Comparison of ENCODE assay signal across 17 cellular contexts in genomic region chr20:1499528-1500420, GRCh38. TPM values are rescaled to one million over a fixed set of nuclear protein-coding genes. Genes with fewer than 3 reads are reported as not detected.
DNase-seq lines count a peak whose midpoint lies in the region; TF ChIP-seq lines count a peak whose summit lies in the region.
"Had no signal": no experiment of that assay in that cellular context is flagged by ENCODE, and none has a peak within 500 bp of the region (broad histone marks: within the 10 kb centered on the region; RNA-seq: fewer than 3 reads in every experiment).

No MANE protein-coding gene starts in this region.

- peak overlapping the region; percentile 77 for H3K14ac ChIP-seq in trophoblast cell (ENCODE audit: low read length)

- H3K27me3 ChIP-seq in MM.1S (replicated peaks; ENCODE audit: insufficient read depth, low read length): no peaks in the 10 kb centered on the region
- H3K27me3 ChIP-seq in mammary epithelial cell (ENCODE audit: insufficient read depth, low read length): no peaks in the 10 kb centered on the region
- peaks cover 2% of the 10 kb centered on the region for H3K27me3 ChIP-seq in trophoblast cell (ENCODE audit: insufficient read depth, low read length)
- no peaks in the 10 kb centered on the region for H3K27me3 ChIP-seq in testis
- H3K27me3 ChIP-seq: tibial nerve had no signal

- peak overlapping the region; percentile 38 for H3K4me2 ChIP-seq in MM.1S (ENCODE audit: low read depth, low read length)
- H3K4me2 ChIP-seq in mammary epithelial cell (ENCODE audit: insufficient read depth, low read depth, low read length): peak overlapping the region; percentile 63
- no peak overlapping the region for H3K4me2 ChIP-seq in trophoblast cell (ENCODE audit: low read length)

- H3K4ac ChIP-seq in trophoblast cell (ENCODE audit: low read depth, low read length): peak overlapping the region; percentile 37

- peaks cover 11% of the 10 kb centered on the region for H3K79me1 ChIP-seq in trophoblast cell (ENCODE audit: low read length)

- TF ChIP-seq POLR2A in testis (IDR thresholded peaks at IDR 0.05): no peak

- H3K18ac ChIP-seq in trophoblast cell (ENCODE audit: low read length): peak overlapping the region; percentile 47

- peak overlapping the region; percentile 60 for H2AK5ac ChIP-seq in trophoblast cell (ENCODE audit: low read length)

- H3K4me1 ChIP-seq in MM.1S (ENCODE audit: low read length) (peaks cover 41% of the 10 kb centered on the region), mammary epithelial cell (ENCODE audit: insufficient read depth, low read length) (peaks cover 36% of the 10 kb centered on the region), trophoblast cell (ENCODE audit: control insufficient read depth in 1 of 2, insufficient read depth in 2 of 2, low read length in 2 of 2) (peaks cover 9% of the 10 kb centered on the region in 2 experiments), testis (no peaks in the 10 kb centered on the region)
- H3K4me1 ChIP-seq: tibial nerve had no signal

- dilution Hi-C loops in mammary epithelial cell (cut with HindIII; ENCODE audit: low sequenced_read_pairs): no loop called here

- H3K4me3 ChIP-seq in MM.1S (ENCODE audit: low read length): no peak overlapping the region; the same call in 1 of the 2 replicates
- H3K4me3 ChIP-seq in mammary epithelial cell (replicated peaks in 1 of 3; ENCODE audit: insufficient read depth in 1 of 3, low read depth in 2 of 3, low read length in 3 of 3): no peak overlapping the region
- no peak overlapping the region for H3K4me3 ChIP-seq in trophoblast cell (ENCODE audit: low read depth, low read length)
- H3K4me3 ChIP-seq in testis: no peak overlapping the region
- H3K4me3 ChIP-seq: tibial nerve had no signal

- H2BK120ac ChIP-seq in trophoblast cell (ENCODE audit: insufficient read depth, low read length, poor library complexity): peak overlapping the region; percentile 96

- TF ChIP-seq CTCF in MM.1S (IDR thresholded peaks at IDR 0.05; ENCODE audit: low read length): no peak
- TF ChIP-seq CTCF in mammary epithelial cell (conservative IDR thresholded peaks at IDR 0.05 in 1 of 2, IDR thresholded peaks at IDR 0.05 in 1 of 2; ENCODE audit: extremely low read depth in 1 of 2, insufficient read depth in 1 of 2, low read depth in 1 of 2, low read length in 2 of 2): no peak
- TF ChIP-seq CTCF in testis (IDR thresholded peaks at IDR 0.05): no peak

- H4K12ac ChIP-seq in trophoblast cell (ENCODE audit: low read depth, low read length): no peak overlapping the region

- H2BK12ac ChIP-seq in trophoblast cell (ENCODE audit: low read length): peak overlapping the region; percentile 74

- peaks cover 17% of the 10 kb centered on the region for H3F3A ChIP-seq in MM.1S (ENCODE audit: insufficient read depth, low read length)

- peak overlapping the region; percentile 46 for H2AFZ ChIP-seq in MM.1S (ENCODE audit: low read length)
- H2AFZ ChIP-seq in mammary epithelial cell (ENCODE audit: low read depth, low read length): peak overlapping the region; percentile 66
- peak overlapping the region; percentile 23 for H2AFZ ChIP-seq in trophoblast cell (ENCODE audit: insufficient read depth, low read length, poor library complexity)

- peak overlapping the region; percentile 93 for H2BK5ac ChIP-seq in trophoblast cell (ENCODE audit: low read depth, low read length, poor library complexity)

- BruUV-seq in mammary epithelial cell (replicated peaks; lab: Mats Ljungman, UMichigan): TSS peak; percentile 84

- DNase-seq in MM.1S (peak; percentile 33), mammary epithelial cell (peak; percentile 89), trophoblast cell (peak; percentile 47 to 76), AG20443 (ENCODE audit: low spot score) (no peak), testis (no peak)
- no peak for DNase-seq in stimulated activated naive CD4-positive, alpha-beta T cell treated with Interleukin-2 at 50 U/mL for 16 hours (lab: John Stamatoyannopoulos, UW)
- DNase-seq: activated CD4-positive, alpha-beta memory T cell treated with anti-CD3 and anti-CD28 coated beads for 36 hours; activated naive CD8-positive, alpha-beta T cell treated with anti-CD3 and anti-CD28 coated beads, Interleukin-2, amount 50 U/mL, for 24 hours; activated T-cell treated with anti-CD3 and anti-CD28 coated beads, Interleukin-2, amount 50 U/mL, for 72 hours; caudate nucleus; effector CD8-positive, alpha-beta T cell; KBM-7; NCI-H1105; NCI-H774; SW 1271 had no signal

- CTCF ChIA-PET in mammary epithelial cell (lab: Charles Lee; ENCODE audit: low non-redundant PET): interaction anchor here (0.7 kb wide), 1 partner anchor 24 kb away, joined by 3 read pairs; no protein-coding TSS in a partner anchor

- no peak overlapping the region for H3K23ac ChIP-seq in trophoblast cell (ENCODE audit: low read length)

- intact Hi-C loops in mammary epithelial cell (cut with micrococcal nuclease): loop anchor here (1.0 to 5.0 kb wide), 2 partner anchors 9 to 107 kb away; partner anchors contain the start of gene FKBP1A
- intact Hi-C loops in testis (cut with DNase I; ENCODE audit: low total_unique reads): no loop called here

- H4K20me1 ChIP-seq in MM.1S (ENCODE audit: insufficient read depth, low read length) (no peaks in the 10 kb centered on the region), mammary epithelial cell (ENCODE audit: insufficient read depth, low read length) (no peaks in the 10 kb centered on the region)

- 4% methylated on average over 8 of the region's 8 CpGs for WGBS in mammary epithelial cell (ENCODE audit: low coverage, missing lambda C conversion rate)
- WGBS in trophoblast cell (ENCODE audit: extremely low coverage, insufficient coverage, insufficient read length): no CpG with 5 or more reads among the region's 8 CpGs
- WGBS in testis, 2 donors: 91 to 95% methylated on average over 8 of the region's 8 CpGs

- in situ Hi-C loops in mammary epithelial cell (cut with MboI; ENCODE audit: low sequenced_read_pairs in 2 of 2): loop anchor here (10.0 to 25.0 kb wide), 2 partner anchors 263 to 275 kb away; no protein-coding TSS in a partner anchor

- H3K27ac ChIP-seq in MM.1S (ENCODE audit: low read length) (peak overlapping the region; percentile 74), mammary epithelial cell (ENCODE audit: insufficient read depth, low read depth, low read length) (peak overlapping the region; percentile 98), trophoblast cell (ENCODE audit: low read depth, low read length) (no peak overlapping the region), testis (no peak overlapping the region)
- H3K27ac ChIP-seq: tibial nerve had no signal

- H4K8ac ChIP-seq in trophoblast cell (ENCODE audit: low read depth, low read length): peak overlapping the region; percentile 46

- no peaks in the 10 kb centered on the region for H3K9me2 ChIP-seq in MM.1S (replicated peaks; ENCODE audit: insufficient read depth, low read length)

- H3K36me3 ChIP-seq in MM.1S (replicated peaks; ENCODE audit: insufficient read depth, low read length): no peaks in the 10 kb centered on the region
- no peaks in the 10 kb centered on the region for H3K36me3 ChIP-seq in mammary epithelial cell (ENCODE audit: insufficient read depth, low read length)
- H3K36me3 ChIP-seq in trophoblast cell (ENCODE audit: control insufficient read depth in 1 of 2, insufficient read depth in 2 of 2, low read length in 2 of 2): no peaks in the 10 kb centered on the region
- no peaks in the 10 kb centered on the region for H3K36me3 ChIP-seq in testis (ENCODE audit: low read depth, missing control alignments)
- H3K36me3 ChIP-seq: tibial nerve had no signal

- no peak overlapping the region for H3K9ac ChIP-seq in MM.1S (ENCODE audit: low read length)
- peak overlapping the region; percentile 63 for H3K9ac ChIP-seq in mammary epithelial cell (ENCODE audit: insufficient read depth, low read length)
- H3K9ac ChIP-seq in trophoblast cell (ENCODE audit: low read length): no peak overlapping the region

- H3K79me2 ChIP-seq in MM.1S (ENCODE audit: low read length): no peaks in the 10 kb centered on the region
- no peaks in the 10 kb centered on the region for H3K79me2 ChIP-seq in mammary epithelial cell (ENCODE audit: insufficient read depth, low read length)
- no peaks in the 10 kb centered on the region for H3K79me2 ChIP-seq in trophoblast cell (ENCODE audit: control insufficient read depth, insufficient read depth, low read length, poor library complexity)

- H3K9me3 ChIP-seq in MM.1S (replicated peaks; ENCODE audit: insufficient read depth, low read length) (no peaks in the 10 kb centered on the region), mammary epithelial cell (replicated peaks; ENCODE audit: insufficient read depth, low read length) (peaks cover 2% of the 10 kb centered on the region), trophoblast cell (ENCODE audit: insufficient read depth, low read depth, low read length) (no peaks in the 10 kb centered on the region), testis (no peaks in the 10 kb centered on the region)

- peak overlapping the region; percentile 77 for H4K91ac ChIP-seq in trophoblast cell (ENCODE audit: low read depth, low read length)

RNA-seq across cellular contexts. Expression of gene SIRPB2, which starts 8.6 kb away (rescaled TPM):
- total RNA-seq in mammary epithelial cell: 1 to 10 TPM in 1 of 2 donors, under 1 TPM in 1; 0.33 to 5.5 TPM
- polyA plus RNA-seq in mammary epithelial cell: 2.4 TPM
- polyA minus RNA-seq in mammary epithelial cell: 18.5 TPM
- 0.83 and 1.1 TPM in 2 replicates for polyA plus RNA-seq in trophoblast cell (2013)
- total RNA-seq in testis: 1 to 10 TPM in 1 of 2 donors, under 1 TPM in 1; 0.63 to 3.3 TPM
- polyA plus RNA-seq in testis (ENCODE audit: insufficient read depth, low read depth, low replicate concordance): 1.5 TPM
- total RNA-seq: activated CD4-positive, alpha-beta memory T cell treated with anti-CD3 and anti-CD28 coated beads for 36 hours; activated T-cell treated with anti-CD3 and anti-CD28 coated beads, Interleukin-2, amount 50 U/mL, for 72 hours; G401 had no signal

RNA-seq across cellular contexts. Expression of gene NSFL1C, which starts 33.1 kb away (rescaled TPM):
- total RNA-seq in mammary epithelial cell (100 to 1,000 TPM in 1 of 2 donors, 10 to 100 TPM in 1; 46.3 to 105 TPM), testis (10 to 100 TPM; 61.8 to 63.9 TPM)
- polyA plus RNA-seq in mammary epithelial cell (29.6 TPM), testis (ENCODE audit: insufficient read depth, low read depth, low replicate concordance) (107 TPM)
- polyA minus RNA-seq in mammary epithelial cell: 73.3 TPM
- 60.7 and 62.9 TPM in 2 replicates for polyA plus RNA-seq in trophoblast cell (2013)

RNA-seq across cellular contexts. Expression of gene SIRPD, which starts 57.7 kb away (rescaled TPM):
- total RNA-seq in mammary epithelial cell (not detected), testis (10 to 100 TPM; 19.1 to 46.7 TPM)
- polyA plus RNA-seq in mammary epithelial cell (not detected), testis (ENCODE audit: insufficient read depth, low read depth, low replicate concordance) (91.3 TPM)
- polyA minus RNA-seq in mammary epithelial cell: not detected
- not detected in 2 replicates for polyA plus RNA-seq in trophoblast cell (2013)
- total RNA-seq: activated CD4-positive, alpha-beta memory T cell treated with anti-CD3 and anti-CD28 coated beads for 36 hours; activated T-cell treated with anti-CD3 and anti-CD28 coated beads, Interleukin-2, amount 50 U/mL, for 72 hours; G401; tibial nerve had no signal

Comparison
In these comparisons a context has a peak if more than half of its experiments do, and no peak if none do; other contexts are left out.
1. DNase-seq: peak in MM.1S (single experiment), mammary epithelial cell (single experiment) and trophoblast cell (2 of 2); none in AG20443 (single experiment), testis (single experiment) and stimulated activated naive CD4-positive, alpha-beta T cell treated with Interleukin-2 at 50 U/mL for 16 hours (single experiment).
2. H3K27ac ChIP-seq: peak in MM.1S (single experiment) and mammary epithelial cell (single experiment); none in trophoblast cell (single experiment) and testis (0 of 2).
3. RNA of gene SIRPD, which starts 57.7 kb away (total RNA-seq): 19.1 to 46.7 TPM in testis; not detected in mammary epithelial cell; every median in the first group is over 10 times any median in the second.
4. Peak in every context shown above with its lines, with median percentiles within 50 percentile points of each other: H2AFZ ChIP-seq.